8 cellular contexts compared by ENCODE assay signal in genomic region chr7:103148131-103148993, GRCh38. TPM values are rescaled to one million over a fixed set of nuclear protein-coding genes. Genes with fewer than 3 reads are reported as not detected.
A peak's percentile ranks its signal among the peaks of the same experiment; 100 is the strongest.
DNase-seq lines count a peak whose midpoint lies in the region; ATAC-seq, FAIRE-seq and TF ChIP-seq lines count a peak whose summit lies in the region.

No MANE protein-coding gene starts in this region.

- H3K9ac ChIP-seq in HUES48 (ENCODE audit: low read depth, low read length) (peak overlapping the region; percentile 87), astrocyte (ENCODE audit: low read length) (peak overlapping the region; percentile 87)

- H3K9me3 ChIP-seq in CD4-positive, CD25-positive, alpha-beta regulatory T cell (ENCODE audit: control insufficient read depth in 2 of 2, low read length in 2 of 2) = no peaks in the 10 kb centered on the region
- H3K9me3 ChIP-seq in HUES48 (ENCODE audit: control insufficient read depth, insufficient read depth, low read length) = no peaks in the 10 kb centered on the region
- H3K9me3 ChIP-seq in astrocyte (ENCODE audit: insufficient read depth, low read depth, low read length) = no peaks in the 10 kb centered on the region

- peak in 1 of 2 donors; percentile 29 for ATAC-seq in CD4-positive, CD25-positive, alpha-beta regulatory T cell (ENCODE audit: low read depth in 2 of 2)
- no peak for ATAC-seq in HG03175 (IDR thresholded peaks at IDR 0.05; ENCODE audit: unreplicated experiment)
- no peak for ATAC-seq in GM18519 (IDR thresholded peaks at IDR 0.05; ENCODE audit: low FRiP score, unreplicated experiment)
- no peak for ATAC-seq in HG03045 (IDR thresholded peaks at IDR 0.05; ENCODE audit: unreplicated experiment)

- TF ChIP-seq POLR2A in lower leg skin (IDR thresholded peaks at IDR 0.05) = no peak

- peaks cover 21 to 58% (median 39%) of the 10 kb centered on the region in 4 donors for H3K4me1 Mint-ChIP-seq in CD4-positive, CD25-positive, alpha-beta regulatory T cell
- peaks cover 8% of the 10 kb centered on the region for H3K4me1 Mint-ChIP-seq in astrocyte (ENCODE audit: low read depth, unreplicated experiment)

- H3K4me1 ChIP-seq in CD4-positive, CD25-positive, alpha-beta regulatory T cell (ENCODE audit: control insufficient read depth, insufficient read depth, low read length, poor library complexity, severe bottlenecking) = peaks cover 25% of the 10 kb centered on the region
- H3K4me1 ChIP-seq in HUES48 (ENCODE audit: control insufficient read depth, insufficient read depth, low read length) (peaks cover 26% of the 10 kb centered on the region), astrocyte (ENCODE audit: insufficient read depth, low read length) (peaks cover 17% of the 10 kb centered on the region), urinary bladder (ENCODE audit: insufficient read depth) (no peaks in the 10 kb centered on the region)

- no peak for FAIRE-seq in astrocyte (lab: Jason Lieb, UNC)

- H3K27ac ChIP-seq in CD4-positive, CD25-positive, alpha-beta regulatory T cell (ENCODE audit: insufficient read depth, low read length, poor library complexity, severe bottlenecking) = peak overlapping the region; percentile 72
- H3K27ac ChIP-seq in HUES48 (ENCODE audit: low read depth, low read length) (peak overlapping the region; percentile 95), astrocyte (ENCODE audit: low read depth, low read length) (peak overlapping the region; percentile 91), urinary bladder (ENCODE audit: low read depth) (peak overlapping the region; percentile 97)

- no peaks in the 10 kb centered on the region for H3K27me3 Mint-ChIP-seq in CD4-positive, CD25-positive, alpha-beta regulatory T cell
- H3K27me3 Mint-ChIP-seq in astrocyte (ENCODE audit: low read depth, unreplicated experiment) = no peaks in the 10 kb centered on the region

- H3K36me3 ChIP-seq in CD4-positive, CD25-positive, alpha-beta regulatory T cell (ENCODE audit: control insufficient read depth, insufficient read depth, low read length) = no peaks in the 10 kb centered on the region
- H3K36me3 ChIP-seq in HUES48 (ENCODE audit: control insufficient read depth, insufficient read depth, low read length) = no peaks in the 10 kb centered on the region
- H3K36me3 ChIP-seq in astrocyte (ENCODE audit: insufficient read depth, low read length) = no peaks in the 10 kb centered on the region
- no peaks in the 10 kb centered on the region for H3K36me3 ChIP-seq in urinary bladder (ENCODE audit: insufficient read depth)

- DNase-seq in CD4-positive, CD25-positive, alpha-beta regulatory T cell = peak in 1 of 3 donors; percentile 54
- no peak for DNase-seq in astrocyte (ENCODE audit: low read depth)
- no peak for DNase-seq in lower leg skin (ENCODE audit: low spot score in 2 of 2)

- H4K20me1 ChIP-seq in astrocyte (ENCODE audit: insufficient read depth, low read length) = peaks cover 5% of the 10 kb centered on the region

- H3K4me2 ChIP-seq in astrocyte (ENCODE audit: low read length) = peak overlapping the region; percentile 92

- 0 to 2% methylated on average over 13 of the region's 13 CpGs for WGBS in lower leg skin, 2 donors
- 1% methylated on average over 13 of the region's 13 CpGs for WGBS in urinary bladder

- TF ChIP-seq CTCF in astrocyte (IDR thresholded peaks at IDR 0.05; ENCODE audit: insufficient read depth, low read depth, low read length) (no peak), lower leg skin (IDR thresholded peaks at IDR 0.05) (no peak)

- H3K9me3 Mint-ChIP-seq in CD4-positive, CD25-positive, alpha-beta regulatory T cell = peaks cover 0 to 1% (median 0%) of the 10 kb centered on the region in 7 donors
- H3K9me3 Mint-ChIP-seq in astrocyte (ENCODE audit: unreplicated experiment) = no peaks in the 10 kb centered on the region

- H2AFZ ChIP-seq in astrocyte (ENCODE audit: low read depth, low read length) = peak overlapping the region; percentile 95

- peak overlapping the region; percentile 97 for H3K4me3 ChIP-seq in CD4-positive, CD25-positive, alpha-beta regulatory T cell (ENCODE audit: low read depth, low read length)
- H3K4me3 ChIP-seq in HUES48 (ENCODE audit: low read depth, low read length) (peak overlapping the region; percentile 68), astrocyte (ENCODE audit: insufficient read depth, low read depth, low read length) (peak overlapping the region; percentile 86), lower leg skin (ENCODE audit: low read depth, poor library complexity, severe bottlenecking) (peak overlapping the region; percentile 69), urinary bladder (ENCODE audit: low read depth, low read length) (peak overlapping the region; percentile 91)

- peaks cover 46% of the 10 kb centered on the region for H3K79me2 ChIP-seq in astrocyte (ENCODE audit: insufficient read depth, low read length)

- H3K27me3 ChIP-seq in CD4-positive, CD25-positive, alpha-beta regulatory T cell (ENCODE audit: control insufficient read depth, insufficient read depth, low read length) = no peaks in the 10 kb centered on the region
- H3K27me3 ChIP-seq in HUES48 (ENCODE audit: control insufficient read depth, insufficient read depth, low read length) (peaks cover 3% of the 10 kb centered on the region; the same call in 1 of the 2 replicates), astrocyte (ENCODE audit: insufficient read depth, low read length) (no peaks in the 10 kb centered on the region)

- intact Hi-C loops in lower leg skin (cut with DNase I; ENCODE audit: low total_unique reads) = no loop called here

- H3K36me3 Mint-ChIP-seq in CD4-positive, CD25-positive, alpha-beta regulatory T cell = peaks cover 15% of the 10 kb centered on the region
- H3K36me3 Mint-ChIP-seq in astrocyte (ENCODE audit: low read depth, unreplicated experiment) = no peaks in the 10 kb centered on the region

- peak overlapping the region; percentile 94 to 99 (median 98) for H3K4me3 Mint-ChIP-seq in CD4-positive, CD25-positive, alpha-beta regulatory T cell
- peak overlapping the region; percentile 94 for H3K4me3 Mint-ChIP-seq in astrocyte (ENCODE audit: unreplicated experiment)

- peak overlapping the region; percentile 96 to 99 (median 99) for H3K27ac Mint-ChIP-seq in CD4-positive, CD25-positive, alpha-beta regulatory T cell
- H3K27ac Mint-ChIP-seq in astrocyte (ENCODE audit: unreplicated experiment) = peak overlapping the region; percentile 96

RNA-seq across cellular contexts. Expression of gene NAPEPLD, which starts 0.5 kb away (rescaled TPM):
- 6.4 TPM for total RNA-seq in CD4-positive, CD25-positive, alpha-beta regulatory T cell
- polyA plus RNA-seq in CD4-positive, CD25-positive, alpha-beta regulatory T cell = 10 to 100 TPM in 2 of 4 donors, 1 to 10 TPM in 2; 6.8 to 11.2 (median 9.6) TPM
- 7.6 and 8.7 TPM in 2 replicates for total RNA-seq in astrocyte
- total RNA-seq in lower leg skin = 10 to 100 TPM in 1 of 4 donors, 1 to 10 TPM in 3; 5.6 to 12.0 (median 8.5) TPM
- 33.2 TPM for total RNA-seq in urinary bladder
- 5.2 TPM for polyA plus RNA-seq in urinary bladder
